8 cellular contexts compared by ENCODE assay signal in genomic region chr20:63626424-63627128, GRCh38. TPM values are rescaled to one million over a fixed set of nuclear protein-coding genes. Genes with fewer than 3 reads are reported as not detected.
A peak's percentile ranks its signal among the peaks of the same experiment; 100 is the strongest.
DNase-seq lines count a peak whose midpoint lies in the region; ATAC-seq lines count a peak whose summit lies in the region.

GMEB2 (minus strand) TSS chr20:63627101; CDS start chr20:63619397, 7,704 bp downstream.

- peak within 1 kb of the TSS; percentile 97 for H3K4me3 ChIP-seq in ectodermal cell (ENCODE audit: insufficient read depth, low read depth, low read length)

- no peaks in the 10 kb centered on the region for H3K36me3 ChIP-seq in ectodermal cell (ENCODE audit: control insufficient read depth, insufficient read depth, low read length)

- DNase-seq in 8988T (peak; percentile 96), NCI-H2227 treated with DMSO at 0.1 percent for 48 hours (lab: John Stamatoyannopoulos, UW) (peak; percentile 27), medulla oblongata (ENCODE audit: extremely low spot score) (peak; percentile 76)
- peak; percentile 78 for DNase-seq in activated CD4-positive, alpha-beta T cell treated with anti-CD3 and anti-CD28 coated beads for 48 hours
- peak in 2 of 3 donors; percentile 47 to 64 for DNase-seq in stimulated activated CD4-positive, alpha-beta T cell treated with anti-CD3 and anti-CD28 coated beads, TNF-alpha, amount 100 ng/mL, for 48 hours (ENCODE audit: low read depth in 3 of 3)

- H3K27ac ChIP-seq in ectodermal cell (ENCODE audit: insufficient read depth, low read depth, low read length, poor library complexity, severe bottlenecking): peak within 1 kb of the TSS; percentile 80

- 0 to 1% methylated on average over 114 of the region's 114 CpGs for WGBS in ectodermal cell, 2 experiments

- H3K4me1 ChIP-seq in ectodermal cell (ENCODE audit: control insufficient read depth, insufficient read depth, low read length): peaks cover 11% of the 10 kb centered on the region

- H3K9me3 ChIP-seq in ectodermal cell (ENCODE audit: control insufficient read depth, low read length): no peaks in the 10 kb centered on the region

- H3K27me3 ChIP-seq in ectodermal cell (ENCODE audit: control insufficient read depth, insufficient read depth, low read length, poor library complexity, severe bottlenecking): no peaks in the 10 kb centered on the region

- ATAC-seq in GM18508 (IDR thresholded peaks at IDR 0.05; ENCODE audit: insufficient read depth, unreplicated experiment) (peak; percentile 12), HG02973 (IDR thresholded peaks at IDR 0.05; ENCODE audit: unreplicated experiment) (peak; percentile 36)

RNA-seq across cellular contexts. Expression of gene GMEB2, which starts in this region (rescaled TPM):
- 15.7 TPM for polyA plus RNA-seq in ectodermal cell (2013, experiment 1 of 4)
- 14.4 TPM for polyA plus RNA-seq in ectodermal cell (2013, experiment 2 of 4)
- polyA plus RNA-seq in ectodermal cell (2013, experiment 3 of 4): 11.4 TPM
- polyA plus RNA-seq in ectodermal cell (2013, experiment 4 of 4): 12.4 TPM

Comparison
In these comparisons a context has a peak if more than half of its experiments do, and no peak if none do; other contexts are left out.
1. Peak in every context shown above with its lines: DNase-seq, ATAC-seq, H3K4me3 ChIP-seq and H3K27ac ChIP-seq.
2. DNase-seq: peak in every context shown above with its lines; median percentile 96 in 8988T; 78 in activated CD4-positive, alpha-beta T cell treated with anti-CD3 and anti-CD28 coated beads for 48 hours; 76 in medulla oblongata; 56 in stimulated activated CD4-positive, alpha-beta T cell treated with anti-CD3 and anti-CD28 coated beads, TNF-alpha, amount 100 ng/mL, for 48 hours; 27 in NCI-H2227 treated with DMSO at 0.1 percent for 48 hours.